11 cellular contexts compared by ENCODE assay signal in genomic region chr19:709965-710714, GRCh38. TPM values are rescaled to one million over a fixed set of nuclear protein-coding genes. Genes with fewer than 3 reads are reported as not detected.
DNase-seq lines count a peak whose midpoint lies in the region; ATAC-seq, FAIRE-seq and TF ChIP-seq lines count a peak whose summit lies in the region.
"Had no signal": no experiment of that assay in that cellular context is flagged by ENCODE, and none has a peak within 500 bp of the region (broad histone marks: within the 10 kb centered on the region; RNA-seq: fewer than 3 reads in every experiment).

No MANE protein-coding gene starts in this region.

- H3K9me3 ChIP-seq in heart right ventricle = peaks cover 0 to 11% (median 0%) of the 10 kb centered on the region in 11 donors
- no peaks in the 10 kb centered on the region for H3K9me3 ChIP-seq in neuron (ENCODE audit: low read length)

- peak overlapping the region; percentile 80 to 95 (median 89) for H3K27ac ChIP-seq in heart right ventricle
- H3K27ac ChIP-seq in urinary bladder (ENCODE audit: low read depth) = peak overlapping the region; percentile 42

- peak; percentile 45 to 72 (median 65) for ATAC-seq in heart right ventricle
- ATAC-seq: activated T-helper 17 cell treated with anti-CD3 and anti-CD28 coated beads, Interleukin-2, amount 50 U/mL, for 72 hours had no signal

- no peak for FAIRE-seq in D721Med (lab: Jason Lieb, UNC)
- FAIRE-seq: A204.1 had no signal

- no peak overlapping the region for H2AFZ ChIP-seq in neuron (ENCODE audit: low read depth, low read length)

- H3K27me3 ChIP-seq in heart right ventricle (peaks cover 0 to 26% (median 0%) of the 10 kb centered on the region in 7 donors), neuron (ENCODE audit: insufficient read depth, low read length) (no peaks in the 10 kb centered on the region)

- WGBS in heart right ventricle, 2 donors = 24 to 28% methylated on average over 30 to 32 of the region's 32 CpGs
- WGBS in urinary bladder = 13% methylated on average over 32 of the region's 32 CpGs

- TF ChIP-seq CTCF in heart right ventricle (IDR thresholded peaks at IDR 0.05) (no peak), D721Med (IDR thresholded peaks at IDR 0.05; ENCODE audit: insufficient read depth, missing control alignments) (no peak)

- H3K36me3 ChIP-seq in heart right ventricle = peaks cover 0 to 4% (median 0%) of the 10 kb centered on the region in 9 donors
- no peaks in the 10 kb centered on the region for H3K36me3 ChIP-seq in neuron (ENCODE audit: insufficient read depth, low read length)
- no peaks in the 10 kb centered on the region for H3K36me3 ChIP-seq in urinary bladder (ENCODE audit: insufficient read depth)

- H3K4me1 ChIP-seq in heart right ventricle (peaks cover 0 to 29% (median 19%) of the 10 kb centered on the region in 9 donors), neuron (ENCODE audit: insufficient read depth, low read length) (peaks cover 21% of the 10 kb centered on the region), urinary bladder (ENCODE audit: insufficient read depth) (no peaks in the 10 kb centered on the region)

- DNase-seq in NCI-H2171 treated with DMSO at 0.1 percent for 48 hours (lab: John Stamatoyannopoulos, UW) (peak; percentile 21), NCI-H2171 (lab: John Stamatoyannopoulos, UW) (no peak), heart right ventricle (peak; percentile 67 to 77), D721Med (ENCODE audit: insufficient read length, low spot score) (no peak), NCI-H774 (lab: John Stamatoyannopoulos, UW) (no peak)
- DNase-seq in activated naive CD4-positive, alpha-beta T cell (lab: John Stamatoyannopoulos, UW) = no peak
- DNase-seq: stimulated activated CD4-positive, alpha-beta T cell treated with anti-CD3 and anti-CD28 coated beads, Interleukin-12 subunit alpha, Interleukin-12 subunit beta, amount 100 ng/mL, for 4 hours had no signal

- intact Hi-C loops in heart right ventricle (cut with DNase I) = loop anchor here in 1 of 10 donors (2.0 kb wide), 1 partner anchor 17 kb away; no protein-coding TSS in a partner anchor

- H3K4me3 ChIP-seq in heart right ventricle = peak overlapping the region; percentile 44 to 83 (median 70)
- peak overlapping the region; percentile 74 for H3K4me3 ChIP-seq in neuron (ENCODE audit: low read length)
- peak overlapping the region; percentile 94 for H3K4me3 ChIP-seq in urinary bladder (ENCODE audit: low read depth, low read length)

RNA-seq across cellular contexts. Expression of gene PALM, which starts 1.4 kb away (rescaled TPM):
- total RNA-seq in heart right ventricle = 10 to 100 TPM; 12.5 to 33.0 (median 17.7) TPM
- polyA plus RNA-seq in heart right ventricle = 10 to 100 TPM; 18.9 to 36.7 TPM
- 23.6 TPM for total RNA-seq in urinary bladder
- 69.3 TPM for polyA plus RNA-seq in urinary bladder

RNA-seq across cellular contexts. Expression of gene PRSS57, which starts 14.9 kb away (rescaled TPM):
- total RNA-seq in heart right ventricle (not detected), urinary bladder (not detected)
- polyA plus RNA-seq in heart right ventricle (under 1 TPM in 1 of 2 donors, not detected in 1; 0.06 TPM), urinary bladder (not detected)
- total RNA-seq: activated T-helper 17 cell treated with anti-CD3 and anti-CD28 coated beads, Interleukin-2, amount 50 U/mL, for 72 hours had no signal

RNA-seq across cellular contexts. Expression of gene FSTL3, which starts 33.9 kb away (rescaled TPM):
- 100 to 1,000 TPM in 3 of 10 donors, 10 to 100 TPM in 7; 33.4 to 153 (median 77.3) TPM for total RNA-seq in heart right ventricle
- 100 to 1,000 TPM; 118 to 279 TPM for polyA plus RNA-seq in heart right ventricle
- total RNA-seq in urinary bladder = 23.3 TPM
- polyA plus RNA-seq in urinary bladder = 86.9 TPM

RNA-seq across cellular contexts. Expression of gene MISP, which starts 40.8 kb away (rescaled TPM):
- total RNA-seq in heart right ventricle (not detected), urinary bladder (1.4 TPM)
- polyA plus RNA-seq in heart right ventricle (under 1 TPM in 1 of 2 donors, not detected in 1; 0.01 TPM), urinary bladder (0.91 TPM)

RNA-seq across cellular contexts. Expression of gene RNF126, which starts 47.1 kb away (rescaled TPM):
- 10 to 100 TPM; 20.3 to 43.6 (median 22.5) TPM for total RNA-seq in heart right ventricle
- 10 to 100 TPM; 27.1 to 46.1 TPM for polyA plus RNA-seq in heart right ventricle
- total RNA-seq in urinary bladder = 8.6 TPM
- polyA plus RNA-seq in urinary bladder = 41.8 TPM

Comparison
In these comparisons a context has a peak if more than half of its experiments do, and no peak if none do; other contexts are left out.
1. DNase-seq: peak in NCI-H2171 treated with DMSO at 0.1 percent for 48 hours (single experiment) and heart right ventricle (2 of 2); none in NCI-H2171 (single experiment), activated naive CD4-positive, alpha-beta T cell (0 of 4), D721Med (single experiment) and NCI-H774 (single experiment).
2. Peak in every context shown above with its lines, with median percentiles within 50 percentile points of each other: H3K4me3 ChIP-seq.